ENCODE assay signal across 2 cellular contexts in the genomic region with DNA sequence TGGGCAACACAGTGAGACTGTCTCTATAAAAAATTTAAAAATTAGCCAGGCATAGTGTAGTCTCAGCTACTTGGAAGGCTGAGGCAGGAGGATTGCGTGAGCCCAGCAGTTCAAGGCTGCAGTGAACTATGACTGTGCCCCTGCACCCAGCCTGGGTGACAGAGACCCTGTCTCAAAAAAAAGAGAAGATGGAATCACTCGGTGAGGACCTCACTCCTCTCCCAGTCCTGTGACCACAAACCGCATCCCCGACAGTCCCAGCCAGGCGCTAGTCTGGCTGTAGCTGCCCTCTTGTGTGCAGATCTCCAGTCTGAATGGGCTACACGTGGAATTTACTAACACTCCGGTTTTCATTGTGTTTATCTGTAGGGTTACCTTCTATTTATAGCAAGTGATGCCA.
A peak's percentile ranks its signal among the peaks of the same experiment; 100 is the strongest.
TF ChIP-seq lines count a peak whose summit lies in the region.

No MANE protein-coding gene starts in this region.

TF ChIP-seq in GM12891, 5 proteins besides CTCF, POLR2A, EP300 and RAD21:
- TF ChIP-seq POLR2AphosphoS5 (IDR thresholded peaks at IDR 0.05; ENCODE audit: low read depth, low read length) (0 out of 2 replicates have a peak, but pooled peaks have one; percentile 9), PAX5 (IDR thresholded peaks at IDR 0.05; ENCODE audit: insufficient read depth, low read length, severe bottlenecking) (no peak)

TF ChIP-seq in GM12878, 131 proteins besides CTCF, POLR2A, EP300 and RAD21:
- TF ChIP-seq RUNX3 (IDR thresholded peaks at IDR 0.05; ENCODE audit: low read length): peak; percentile 71
- TF ChIP-seq PML (IDR thresholded peaks at IDR 0.05; ENCODE audit: low read length): peak; percentile 52
- TF ChIP-seq POU2F2 (IDR thresholded peaks at IDR 0.05; ENCODE audit: borderline replicate concordance, low read depth, low read length): peak; percentile 13; the same call in 1 of the 3 replicates
- no peak for TF ChIP-seq FOXM1 (IDR thresholded peaks at IDR 0.05; ENCODE audit: low read depth, low read length)
- TF ChIP-seq POLR2AphosphoS2 (IDR thresholded peaks at IDR 0.05; ENCODE audit: low read depth, low read length): no peak
- TF ChIP-seq CBFB (IDR thresholded peaks at IDR 0.05; ENCODE audit: low read depth): 0 out of 2 replicates have a peak, but pooled peaks have one; percentile 32
TF ChIP-seq in GM12878: peak in this region for 4.
